20 cellular contexts compared by ENCODE assay signal in genomic region chr9:75964431-75964830, GRCh38.
DNase-seq lines count a peak whose midpoint lies in the region; ATAC-seq and TF ChIP-seq lines count a peak whose summit lies in the region.
"Had no signal": no experiment of that assay in that cellular context is flagged by ENCODE, and none has a peak within 500 bp of the region (broad histone marks: within the 10 kb centered on the region; RNA-seq: fewer than 3 reads in every experiment).

No MANE protein-coding gene starts in this region.

- no peaks in the 10 kb centered on the region for H3K36me3 Mint-ChIP-seq in CD8-positive, alpha-beta T cell
- H3K36me3 Mint-ChIP-seq: stimulated activated memory B cell treated with anti-CD40 and anti-IgM and Interleukin-4, amounts not matched to agents 10 μg/mL and 1 μg/mL and 100 μg/mL, for 72 hours had no signal

- no peak overlapping the region for H3K4me3 ChIP-seq in CD8-positive, alpha-beta T cell (ENCODE audit: low read depth, low read length)
- H3K4me3 ChIP-seq in choroid plexus epithelial cell (ENCODE audit: low read depth, low read length) (no peak overlapping the region), left lung (no peak overlapping the region), brain microvascular endothelial cell (ENCODE audit: low read depth, low read length) (no peak overlapping the region)
- H3K4me3 ChIP-seq: neural progenitor cell, SK-N-MC had no signal

- peak overlapping the region; percentile 34 for H3K27ac Mint-ChIP-seq in CD8-positive, alpha-beta T cell
- H3K27ac Mint-ChIP-seq: activated naive CD8-positive, alpha-beta T cell treated with anti-CD3 and anti-CD28 coated beads, Interleukin-2, amount 50 U/mL, for 24 hours; activated T-helper 17 cell treated with anti-CD3 and anti-CD28 coated beads, Interleukin-2, amount 50 U/mL, for 72 hours; neural progenitor cell; stimulated activated memory B cell treated with anti-CD40 and anti-IgM and Interleukin-4, amounts not matched to agents 10 μg/mL and 1 μg/mL and 100 μg/mL, for 72 hours had no signal

- peaks cover 2% of the 10 kb centered on the region for H3K9me3 Mint-ChIP-seq in CD8-positive, alpha-beta T cell
- H3K9me3 Mint-ChIP-seq: activated naive CD8-positive, alpha-beta T cell treated with anti-CD3 and anti-CD28 coated beads, Interleukin-2, amount 50 U/mL, for 24 hours had no signal

- in situ Hi-C loops in brain microvascular endothelial cell (cut with HindIII; ENCODE audit: low pct_ligation_motif_present, low sequenced_read_pairs), result no loop called here

- no peak for ATAC-seq in CD8-positive, alpha-beta T cell
- peak; percentile 78 for ATAC-seq in left lung
- no peak for ATAC-seq in GM21737 (IDR thresholded peaks at IDR 0.05; ENCODE audit: unreplicated experiment)
- ATAC-seq: activated naive CD8-positive, alpha-beta T cell treated with anti-CD3 and anti-CD28 coated beads, Interleukin-2, amount 50 U/mL, for 24 hours; activated T-helper 17 cell treated with anti-CD3 and anti-CD28 coated beads, Interleukin-2, amount 50 U/mL, for 72 hours; stimulated activated memory B cell treated with anti-CD40 and anti-IgM and Interleukin-4, amounts not matched to agents 10 μg/mL and 1 μg/mL and 100 μg/mL, for 72 hours had no signal

- H3K9me3 ChIP-seq in CD8-positive, alpha-beta T cell (ENCODE audit: low read length), result no peaks in the 10 kb centered on the region
- no peaks in the 10 kb centered on the region for H3K9me3 ChIP-seq in left lung

- DNase-seq in CD8-positive, alpha-beta T cell, result no peak
- DNase-seq in NCI-H226, result peak; percentile 2
- DNase-seq in choroid plexus epithelial cell (ENCODE audit: low read depth), result peak; percentile 34
- DNase-seq in left lung, result no peak
- no peak for DNase-seq in GM19238 (ENCODE audit: insufficient read length, low spot score)
- DNase-seq in stimulated activated CD4-positive, alpha-beta T cell treated with anti-CD3 and anti-CD28 coated beads, Interleukin-4, amount 100 ng/mL, for 1 hour, result no peak
- DNase-seq in brain microvascular endothelial cell, result no peak
- DNase-seq: activated CD4-positive, CD25-positive, alpha-beta regulatory T cell treated with anti-CD3 and anti-CD28 coated beads, Interleukin-2, amount 50 U/mL, for 72 hours; activated naive CD8-positive, alpha-beta T cell treated with anti-CD3 and anti-CD28 coated beads, Interleukin-2, amount 50 U/mL, for 24 hours; EL; head of caudate nucleus; KBM-7; midbrain; NCI-H2107; T1000 had no signal

- no peaks in the 10 kb centered on the region for H3K27me3 ChIP-seq in CD8-positive, alpha-beta T cell (ENCODE audit: insufficient read depth, low read length)
- H3K27me3 ChIP-seq in left lung, result no peaks in the 10 kb centered on the region
- no peaks in the 10 kb centered on the region for H3K27me3 ChIP-seq in brain microvascular endothelial cell (replicated peaks)
- H3K27me3 ChIP-seq: neural progenitor cell had no signal

- CTCF ChIA-PET in CD8-positive, alpha-beta T cell (lab: Charles Lee), result no interaction called here

- no peaks in the 10 kb centered on the region for H3K27me3 Mint-ChIP-seq in CD8-positive, alpha-beta T cell (ENCODE audit: low read depth)
- H3K27me3 Mint-ChIP-seq: activated naive CD8-positive, alpha-beta T cell treated with anti-CD3 and anti-CD28 coated beads, Interleukin-2, amount 50 U/mL, for 24 hours; activated T-helper 17 cell treated with anti-CD3 and anti-CD28 coated beads, Interleukin-2, amount 50 U/mL, for 72 hours; stimulated activated memory B cell treated with anti-CD40 and anti-IgM and Interleukin-4, amounts not matched to agents 10 μg/mL and 1 μg/mL and 100 μg/mL, for 72 hours had no signal

- no peaks in the 10 kb centered on the region for H3K36me3 ChIP-seq in CD8-positive, alpha-beta T cell (ENCODE audit: insufficient read depth, low read length)
- H3K36me3 ChIP-seq in left lung (no peaks in the 10 kb centered on the region), brain microvascular endothelial cell (replicated peaks) (no peaks in the 10 kb centered on the region)
- H3K36me3 ChIP-seq: neural progenitor cell had no signal

- peaks cover 50% of the 10 kb centered on the region for H3K4me1 Mint-ChIP-seq in CD8-positive, alpha-beta T cell (ENCODE audit: low read depth)
- H3K4me1 Mint-ChIP-seq: stimulated activated memory B cell treated with anti-CD40 and anti-IgM and Interleukin-4, amounts not matched to agents 10 μg/mL and 1 μg/mL and 100 μg/mL, for 72 hours had no signal

- H3K4me1 ChIP-seq in CD8-positive, alpha-beta T cell (ENCODE audit: insufficient read depth, low read length), result peaks cover 16% of the 10 kb centered on the region
- H3K4me1 ChIP-seq in left lung, result no peaks in the 10 kb centered on the region

- TF ChIP-seq CTCF in CD8-positive, alpha-beta T cell (IDR thresholded peaks at IDR 0.05), result no peak
- TF ChIP-seq CTCF in choroid plexus epithelial cell (conservative IDR thresholded peaks at IDR 0.05; ENCODE audit: low read depth, low read length) (no peak), left lung (IDR thresholded peaks at IDR 0.05) (no peak), brain microvascular endothelial cell (IDR thresholded peaks at IDR 0.05; ENCODE audit: low read depth, low read length, missing control alignments) (no peak)

- H3K27ac ChIP-seq in CD8-positive, alpha-beta T cell (ENCODE audit: low read depth, low read length), result no peak overlapping the region
- H3K27ac ChIP-seq in left lung, result no peak overlapping the region
- no peak overlapping the region for H3K27ac ChIP-seq in brain microvascular endothelial cell
- H3K27ac ChIP-seq: neural progenitor cell, SK-N-MC had no signal

- intact Hi-C loops in CD8-positive, alpha-beta T cell (cut with DNase I, micrococcal nuclease), result no loop called here
- intact Hi-C loops in left lung (cut with DNase I), result no loop called here

- H3K4me3 Mint-ChIP-seq in CD8-positive, alpha-beta T cell, result no peak overlapping the region
- H3K4me3 Mint-ChIP-seq: activated naive CD8-positive, alpha-beta T cell treated with anti-CD3 and anti-CD28 coated beads, Interleukin-2, amount 50 U/mL, for 24 hours; activated T-helper 17 cell treated with anti-CD3 and anti-CD28 coated beads, Interleukin-2, amount 50 U/mL, for 72 hours; neural progenitor cell; stimulated activated memory B cell treated with anti-CD40 and anti-IgM and Interleukin-4, amounts not matched to agents 10 μg/mL and 1 μg/mL and 100 μg/mL, for 72 hours had no signal

- POLR2A ChIA-PET in CD8-positive, alpha-beta T cell (lab: Charles Lee), result no interaction called here

Comparison
In these comparisons a context has a peak if more than half of its experiments do, and no peak if none do; other contexts are left out.
1. DNase-seq: peak in NCI-H226 (single experiment) and choroid plexus epithelial cell (single experiment); none in CD8-positive, alpha-beta T cell (0 of 7), left lung (0 of 2), GM19238 (single experiment), stimulated activated CD4-positive, alpha-beta T cell treated with anti-CD3 and anti-CD28 coated beads, Interleukin-4, amount 100 ng/mL, for 1 hour (single experiment) and brain microvascular endothelial cell (single experiment).